15 cellular contexts compared by ENCODE assay signal in genomic region chr20:39547546-39548410, GRCh38.
"Had no signal": no experiment of that assay in that cellular context is flagged by ENCODE, and none has a peak within 500 bp of the region (broad histone marks: within the 10 kb centered on the region; RNA-seq: fewer than 3 reads in every experiment).

No MANE protein-coding gene starts in this region.

- H3K9me3 ChIP-seq: pancreas, tibial artery had no signal

- H3K36me3 ChIP-seq: brain microvascular endothelial cell, pancreas, tibial artery had no signal

- H3K27me3 ChIP-seq: brain microvascular endothelial cell, pancreas, tibial artery had no signal

- H3K4me1 ChIP-seq: pancreas, tibial artery had no signal

- H3K27ac ChIP-seq: brain microvascular endothelial cell, pancreas, tibial artery had no signal

- ATAC-seq: left cardiac atrium; pancreas; stimulated activated effector memory CD8-positive, alpha-beta T cell treated with anti-CD3 and anti-CD28 coated beads, Interleukin-12 subunit alpha, Interleukin-12 subunit beta, amount 100 ng/mL, for 72 hours; T-cell had no signal

- DNase-seq: activated CD4-positive, alpha-beta memory T cell treated with anti-CD3 and anti-CD28 coated beads, Interleukin-2, amount 10 ng/mL, durations not matched to agents 7 days and 5 days; activated gamma-delta T cell; activated naive CD8-positive, alpha-beta T cell treated with anti-CD3 and anti-CD28 coated beads for 36 hours; activated T-cell treated with anti-CD3 and anti-CD28 coated beads, Interleukin-2, amount 50 U/mL, for 48 hours; brain microvascular endothelial cell; dermis blood vessel endothelial cell; immature natural killer cell; left cardiac atrium; mammary epithelial cell; nephron progenitor cell; pancreas; T-cell; T1000; tibial artery had no signal

- H3K4me3 ChIP-seq: pancreas, tibial artery had no signal
